Comparison of ENCODE assay signal across 8 cellular contexts in the genomic region with DNA sequence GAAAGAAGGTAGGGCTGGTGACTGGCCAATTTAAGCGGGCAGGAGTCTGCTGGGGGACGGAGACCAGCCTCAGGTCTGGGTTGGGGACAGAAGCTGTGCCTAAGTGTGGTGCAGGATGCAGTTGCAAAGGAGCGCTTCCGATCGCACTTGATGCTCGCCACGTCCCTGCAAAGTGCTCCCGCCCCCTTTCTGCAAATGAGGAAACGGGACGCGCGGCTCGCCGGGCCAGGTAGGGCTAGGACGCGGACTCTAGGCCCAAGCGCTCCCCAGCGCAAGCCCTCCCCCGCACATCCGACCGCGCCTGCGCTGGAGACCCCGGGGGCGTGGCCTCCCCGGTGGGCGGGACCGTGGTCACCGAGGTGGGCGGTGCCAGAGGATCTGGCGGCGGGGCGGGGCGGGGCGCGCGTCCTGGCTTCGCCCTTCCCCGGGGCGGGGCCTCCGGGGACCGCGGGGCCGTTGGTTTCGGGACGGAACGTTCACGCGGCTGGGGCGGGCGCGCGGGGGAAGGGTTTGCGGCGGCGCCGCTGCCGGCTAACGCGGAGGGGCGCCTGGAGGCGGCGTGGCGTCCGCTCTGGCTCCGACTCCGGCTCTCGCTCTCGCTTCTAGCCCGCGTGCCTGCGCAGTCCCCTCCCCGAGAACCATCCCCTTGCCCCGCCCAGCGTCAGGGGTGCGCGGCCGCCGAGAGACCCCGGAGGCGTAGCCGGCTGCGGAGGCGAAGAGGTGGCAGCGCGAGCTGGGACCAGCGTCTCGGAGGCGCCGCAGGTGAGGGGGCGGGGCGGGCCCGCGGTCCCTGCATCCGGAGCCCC. TPM values are rescaled to one million over a fixed set of nuclear protein-coding genes. Genes with fewer than 3 reads are reported as not detected.
DNase-seq lines count a peak whose midpoint lies in the region; ATAC-seq and TF ChIP-seq lines count a peak whose summit lies in the region.

TSS of gene FAM118A (plus strand) at position 513 of the 806 bp plus-strand sequence. CDS start 12,446 bp downstream, outside the sequence.

- H3K27ac Mint-ChIP-seq in activated B cell treated with CpG ODN at 0.5 μM for 24 hours (peak within 1 kb of the TSS; percentile 90), immature natural killer cell (peak within 1 kb of the TSS; percentile 79 to 95 (median 92))

- ATAC-seq in GM18907 (IDR thresholded peaks at IDR 0.05; ENCODE audit: unreplicated experiment) (peak; percentile 75), HG03139 (IDR thresholded peaks at IDR 0.05; ENCODE audit: unreplicated experiment) (peak; percentile 72), activated B cell treated with CpG ODN at 0.5 μM for 24 hours (ENCODE audit: low read depth) (peak; percentile 86)

- intact Hi-C loops in activated B cell treated with CpG ODN at 0.5 μM for 24 hours (cut with micrococcal nuclease), result loop anchor here (1.0 to 5.0 kb wide), 7 partner anchors 9 to 147 kb away; partner anchors contain the start of genes KIAA0930, NUP50, RIBC2 and SMC1B

- H3K36me3 Mint-ChIP-seq in activated B cell treated with CpG ODN at 0.5 μM for 24 hours (ENCODE audit: low read depth) (peaks cover 9% of the 10 kb centered on the region), immature natural killer cell (no peaks in the 10 kb centered on the region)

- DNase-seq in AG08395 (ENCODE audit: low spot score), result peak; percentile 98
- peak; percentile 93 for DNase-seq in NCI-H2227 (lab: John Stamatoyannopoulos, UW; ENCODE audit: unreplicated experiment)
- DNase-seq in activated B cell treated with CpG ODN at 0.5 μM for 24 hours, result peak; percentile 100
- peak; percentile 91 to 96 for DNase-seq in cardiac fibroblast (ENCODE audit: low read depth in 2 of 2)
- DNase-seq in immature natural killer cell, result peak; percentile 95 to 99 (median 97)
- DNase-seq in smooth muscle cell of the brain vasculature (ENCODE audit: low read depth, low spot score), result peak; percentile 71

- H3K4me3 Mint-ChIP-seq in activated B cell treated with CpG ODN at 0.5 μM for 24 hours (peak within 1 kb of the TSS; percentile 85), immature natural killer cell (peak within 1 kb of the TSS; percentile 85 to 90 (median 88))

- POLR2A ChIA-PET in activated B cell treated with CpG ODN at 0.5 μM for 24 hours (lab: Charles Lee), result interaction anchor here (0.6 to 2.9 kb wide), 11 partner anchors 10 to 349 kb away, joined by 3 to 20 read pairs (median 4); partner anchors contain the start of gene UPK3A

- H3K9me3 Mint-ChIP-seq in activated B cell treated with CpG ODN at 0.5 μM for 24 hours (no peaks in the 10 kb centered on the region), immature natural killer cell (no peaks in the 10 kb centered on the region)

- CTCF ChIA-PET in activated B cell treated with CpG ODN at 0.5 μM for 24 hours (lab: Charles Lee), result no interaction called here

- H3K4me1 Mint-ChIP-seq in activated B cell treated with CpG ODN at 0.5 μM for 24 hours (peaks cover 36% of the 10 kb centered on the region), immature natural killer cell (peaks cover 22% of the 10 kb centered on the region in 2 donors)

- TF ChIP-seq CTCF in activated B cell treated with CpG ODN at 0.5 μM for 24 hours (IDR thresholded peaks at IDR 0.05), result no peak
- no peak for TF ChIP-seq CTCF in cardiac fibroblast (IDR thresholded peaks at IDR 0.05; ENCODE audit: low read depth, low read length)

- no peaks in the 10 kb centered on the region for H3K27me3 Mint-ChIP-seq in activated B cell treated with CpG ODN at 0.5 μM for 24 hours
- H3K27me3 Mint-ChIP-seq in immature natural killer cell (ENCODE audit: low read depth in 3 of 3), result peaks cover 6 to 14% (median 11%) of the 10 kb centered on the region in 3 donors

- peak within 1 kb of the TSS; percentile 83 to 90 for H3K4me3 ChIP-seq in cardiac fibroblast (replicated peaks in 1 of 2; ENCODE audit: low read depth in 2 of 2, low read length in 2 of 2)

RNA-seq across cellular contexts. Expression of gene FAM118A, which starts in this region (rescaled TPM):
- 49.7 and 59.3 TPM in 2 replicates for total RNA-seq in activated B cell treated with CpG ODN at 0.5 μM for 24 hours
- polyA plus RNA-seq in immature natural killer cell, result 10 to 100 TPM; 10.6 to 33.9 (median 14.7) TPM

Comparison
In these comparisons a context has a peak if more than half of its experiments do, and no peak if none do; other contexts are left out.
1. Peak in every context shown above with its lines: DNase-seq, ATAC-seq and H3K4me3 ChIP-seq.